Comparison of ENCODE assay signal across 17 cellular contexts in the genomic region with DNA sequence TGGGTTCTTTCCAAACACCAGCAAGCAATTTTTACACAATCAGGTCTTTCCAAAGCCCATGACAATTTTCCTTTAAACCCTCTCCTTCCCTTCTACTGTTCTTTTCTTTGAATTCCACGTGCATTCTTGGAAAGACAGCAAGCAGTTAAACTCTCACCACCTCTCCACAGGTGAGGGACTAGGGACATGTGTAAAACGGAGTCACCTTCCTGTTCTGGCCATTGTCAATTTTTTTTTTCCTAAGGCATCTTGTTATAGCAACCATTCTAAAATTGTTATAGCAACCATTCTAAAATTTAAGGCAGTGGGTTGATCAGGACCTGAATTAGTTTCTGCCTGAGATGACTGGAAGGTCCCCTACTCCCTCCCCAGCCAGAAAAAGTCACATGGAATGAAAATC.
A peak's percentile ranks its signal among the peaks of the same experiment; 100 is the strongest.
DNase-seq lines count a peak whose midpoint lies in the region; ATAC-seq and TF ChIP-seq lines count a peak whose summit lies in the region.
"Had no signal": no experiment of that assay in that cellular context is flagged by ENCODE, and none has a peak within 500 bp of the region (broad histone marks: within the 10 kb centered on the region; RNA-seq: fewer than 3 reads in every experiment).

No MANE protein-coding gene starts in this region.

- H3K4me3 ChIP-seq in OCI-LY1 (ENCODE audit: low read depth, low read length, poor library complexity, severe bottlenecking) (no peak overlapping the region), ascending aorta (no peak overlapping the region)
- H3K4me3 ChIP-seq: coronary artery, esophagus squamous epithelium, K562, suprapubic skin had no signal

- no peak for DNase-seq in activated CD4-positive, CD25-positive, alpha-beta regulatory T cell (lab: John Stamatoyannopoulos, UW)
- DNase-seq in ascending aorta (ENCODE audit: low spot score in 2 of 2), result no peak
- DNase-seq in posterior cingulate gyrus, result no peak
- no peak for DNase-seq in nephron progenitor cell
- DNase-seq: esophagus squamous epithelium, H7, head of caudate nucleus, islet precursor cell, NCI-H1417, NCI-H446 had no signal

- H3K27me3 ChIP-seq in OCI-LY1 (ENCODE audit: insufficient read depth, low read length), result no peaks in the 10 kb centered on the region
- no peaks in the 10 kb centered on the region for H3K27me3 ChIP-seq in ascending aorta
- H3K27me3 ChIP-seq: esophagus squamous epithelium, suprapubic skin had no signal

- H3K36me3 Mint-ChIP-seq in nephron (ENCODE audit: low read depth), result no peaks in the 10 kb centered on the region
- no peaks in the 10 kb centered on the region for H3K36me3 Mint-ChIP-seq in nephron progenitor cell (ENCODE audit: low read depth)

- H3K9me3 ChIP-seq in OCI-LY1 (ENCODE audit: low read length) (no peaks in the 10 kb centered on the region), ascending aorta (no peaks in the 10 kb centered on the region)
- H3K9me3 ChIP-seq: esophagus squamous epithelium, suprapubic skin had no signal

- H4K20me1 ChIP-seq in OCI-LY1 (ENCODE audit: insufficient read depth, low read length), result no peaks in the 10 kb centered on the region

- peaks cover 50% of the 10 kb centered on the region for H3K4me1 Mint-ChIP-seq in nephron
- H3K4me1 Mint-ChIP-seq in nephron progenitor cell, result peaks cover 8% of the 10 kb centered on the region

- H3K36me3 ChIP-seq in OCI-LY1 (ENCODE audit: insufficient read depth, low read length), result no peaks in the 10 kb centered on the region
- no peaks in the 10 kb centered on the region for H3K36me3 ChIP-seq in ascending aorta
- H3K36me3 ChIP-seq: esophagus squamous epithelium, suprapubic skin had no signal

- H3K9me3 Mint-ChIP-seq in nephron (no peaks in the 10 kb centered on the region), nephron progenitor cell (no peaks in the 10 kb centered on the region)

- H3K27ac Mint-ChIP-seq in nephron (peak overlapping the region in 2 of 3 experiments; percentile 57 to 83), nephron progenitor cell (no peak overlapping the region)

- H3K9me2 ChIP-seq in OCI-LY1 (ENCODE audit: low read depth, low read length), result no peaks in the 10 kb centered on the region

- no peaks in the 10 kb centered on the region for H3K79me2 ChIP-seq in OCI-LY1 (ENCODE audit: insufficient read depth, low read length)

- ATAC-seq in activated CD4-positive, CD25-positive, alpha-beta regulatory T cell treated with anti-CD3 and anti-CD28 coated beads, Interleukin-2, amount 50 U/mL, for 24 hours, result peak; percentile 6 to 14
- ATAC-seq in HG02678 (IDR thresholded peaks at IDR 0.05; ENCODE audit: unreplicated experiment), result no peak
- ATAC-seq: K562 had no signal

- no peak overlapping the region for H3K4me2 ChIP-seq in OCI-LY1 (ENCODE audit: low read length)

- intact Hi-C loops in ascending aorta (cut with DNase I), result loop anchor here (5.0 kb wide), 1 partner anchor 256 kb away; a partner anchor contains a TSS
- intact Hi-C loops in posterior cingulate gyrus (cut with DNase I), result no loop called here

- H3K4me3 Mint-ChIP-seq in nephron, result no peak overlapping the region
- no peak overlapping the region for H3K4me3 Mint-ChIP-seq in nephron progenitor cell

- no peak overlapping the region for H2AFZ ChIP-seq in OCI-LY1 (ENCODE audit: low read length)

- H3K9ac ChIP-seq in OCI-LY1 (ENCODE audit: low read length), result no peak overlapping the region

- TF ChIP-seq CTCF in OCI-LY1 (IDR thresholded peaks at IDR 0.05; ENCODE audit: low read length) (no peak), ascending aorta (IDR thresholded peaks at IDR 0.05) (no peak), nephron (IDR thresholded peaks at IDR 0.05; ENCODE audit: unreplicated experiment in 3 of 3) (no peak), nephron progenitor cell (IDR thresholded peaks at IDR 0.05) (no peak)

- H3K27me3 Mint-ChIP-seq in nephron (ENCODE audit: low read depth) (no peaks in the 10 kb centered on the region), nephron progenitor cell (ENCODE audit: low read depth, poor library complexity) (peaks cover 12% of the 10 kb centered on the region)

- H3K4me1 ChIP-seq in OCI-LY1 (ENCODE audit: insufficient read depth, low read length, severe bottlenecking) (peaks cover 60% of the 10 kb centered on the region), ascending aorta (peaks cover 17 to 49% of the 10 kb centered on the region in 2 donors)

- H3F3A ChIP-seq in OCI-LY1 (ENCODE audit: insufficient read depth, low read length), result no peaks in the 10 kb centered on the region

- H3K27ac ChIP-seq in OCI-LY1 (ENCODE audit: low read depth, low read length, poor library complexity, severe bottlenecking) (peak overlapping the region; percentile 8), ascending aorta (peak overlapping the region; percentile 53 to 75)
- H3K27ac ChIP-seq: esophagus squamous epithelium, suprapubic skin had no signal
